In the genomic region with DNA sequence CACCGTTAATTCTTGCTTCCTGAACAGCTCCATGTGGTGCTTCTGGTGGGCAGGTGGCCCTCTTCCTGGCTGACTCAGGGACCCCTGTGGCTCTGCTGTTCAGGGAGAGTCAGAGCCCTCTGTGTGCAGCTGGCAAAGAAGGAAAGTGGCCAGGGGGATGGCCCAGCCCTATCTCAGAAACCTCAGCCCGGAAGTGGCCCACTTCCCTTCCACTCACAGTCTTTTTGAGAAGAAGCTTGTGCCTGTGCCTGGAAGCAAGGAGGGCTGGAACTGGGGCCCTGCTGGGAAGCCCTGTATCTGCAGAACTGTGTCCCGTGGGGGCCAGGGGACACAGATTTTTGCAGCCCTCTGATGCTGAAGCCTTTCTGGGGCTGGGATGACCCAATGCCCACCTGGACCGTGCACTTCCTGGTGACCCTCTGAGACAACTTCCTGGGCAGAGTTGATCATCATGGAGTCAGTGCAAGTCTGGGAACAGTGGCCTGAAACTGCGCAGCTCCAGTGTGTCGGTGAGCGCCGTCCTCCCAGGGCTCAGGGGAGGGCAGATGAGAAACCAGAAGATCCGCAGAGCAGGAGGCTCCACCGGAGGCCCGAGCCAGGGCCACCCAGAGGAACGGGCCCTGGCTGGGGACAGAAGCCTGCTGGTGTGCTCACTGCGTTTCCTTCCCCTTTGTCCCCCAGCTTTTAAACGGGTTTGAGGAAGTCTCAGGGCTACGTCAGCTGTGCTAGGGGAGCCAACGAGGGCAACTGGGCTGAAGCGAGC, we compare ENCODE assay signal across 8 cellular contexts.
A peak's percentile ranks its signal among the peaks of the same experiment; 100 is the strongest.
DNase-seq lines count a peak whose midpoint lies in the region; ATAC-seq and FAIRE-seq lines count a peak whose summit lies in the region.

No MANE protein-coding gene starts in this region.

- no peaks in the 10 kb centered on the region for H3K27me3 ChIP-seq in CD4-positive, CD25-positive, alpha-beta regulatory T cell (ENCODE audit: control insufficient read depth, insufficient read depth, low read length)

- H3K4me3 ChIP-seq in CD4-positive, CD25-positive, alpha-beta regulatory T cell (ENCODE audit: low read depth, low read length) = no peak overlapping the region

- H3K4me1 ChIP-seq in CD4-positive, CD25-positive, alpha-beta regulatory T cell (ENCODE audit: control insufficient read depth, insufficient read depth, low read length, poor library complexity, severe bottlenecking) = peaks cover 12% of the 10 kb centered on the region

- POLR2A ChIA-PET in activated naive CD8-positive, alpha-beta T cell treated with anti-CD3 and anti-CD28 coated beads, Interleukin-2, amount 10 ng/mL, durations not matched to agents 7 days and 5 days (lab: Charles Lee) = no interaction called here

- H3K4me3 Mint-ChIP-seq in CD4-positive, CD25-positive, alpha-beta regulatory T cell = peak overlapping the region in 2 of 4 donors; percentile 71 to 83
- H3K4me3 Mint-ChIP-seq in activated naive CD8-positive, alpha-beta T cell treated with anti-CD3 and anti-CD28 coated beads, Interleukin-2, amount 10 ng/mL, durations not matched to agents 7 days and 5 days = peak overlapping the region; percentile 71

- H3K36me3 Mint-ChIP-seq in CD4-positive, CD25-positive, alpha-beta regulatory T cell = no peaks in the 10 kb centered on the region
- H3K36me3 Mint-ChIP-seq in activated naive CD8-positive, alpha-beta T cell treated with anti-CD3 and anti-CD28 coated beads, Interleukin-2, amount 10 ng/mL, durations not matched to agents 7 days and 5 days = no peaks in the 10 kb centered on the region

- H3K9me3 ChIP-seq in CD4-positive, CD25-positive, alpha-beta regulatory T cell (ENCODE audit: control insufficient read depth in 2 of 2, low read length in 2 of 2) = no peaks in the 10 kb centered on the region

- no peaks in the 10 kb centered on the region for H3K27me3 Mint-ChIP-seq in CD4-positive, CD25-positive, alpha-beta regulatory T cell
- H3K27me3 Mint-ChIP-seq in activated naive CD8-positive, alpha-beta T cell treated with anti-CD3 and anti-CD28 coated beads, Interleukin-2, amount 10 ng/mL, durations not matched to agents 7 days and 5 days = peaks cover 9% of the 10 kb centered on the region

- H3K4me1 Mint-ChIP-seq in CD4-positive, CD25-positive, alpha-beta regulatory T cell = peaks cover 0 to 20% (median 3%) of the 10 kb centered on the region in 4 donors
- H3K4me1 Mint-ChIP-seq in activated naive CD8-positive, alpha-beta T cell treated with anti-CD3 and anti-CD28 coated beads, Interleukin-2, amount 10 ng/mL, durations not matched to agents 7 days and 5 days = peaks cover 15% of the 10 kb centered on the region

- no peak overlapping the region for H3K27ac ChIP-seq in CD4-positive, CD25-positive, alpha-beta regulatory T cell (ENCODE audit: insufficient read depth, low read length, poor library complexity, severe bottlenecking)

- DNase-seq in CD4-positive, CD25-positive, alpha-beta regulatory T cell = peak in 1 of 3 donors; percentile 43
- DNase-seq in KG1 (lab: John Stamatoyannopoulos, UW) = peak; percentile 69
- DNase-seq in activated naive CD8-positive, alpha-beta T cell treated with anti-CD3 and anti-CD28 coated beads, Interleukin-2, amount 10 ng/mL, durations not matched to agents 7 days and 5 days = peak; percentile 51
- peak; percentile 2 for DNase-seq in myocyte (ENCODE audit: low read depth)
- no peak for DNase-seq in epidermal melanocyte (ENCODE audit: insufficient read length, low spot score)
- no peak for DNase-seq in NCI-H128 (lab: John Stamatoyannopoulos, UW; ENCODE audit: unreplicated experiment)
- no peak for DNase-seq in RCC 7860 (ENCODE audit: low spot score)

- no peaks in the 10 kb centered on the region for H3K36me3 ChIP-seq in CD4-positive, CD25-positive, alpha-beta regulatory T cell (ENCODE audit: control insufficient read depth, insufficient read depth, low read length)

- peak overlapping the region; percentile 36 to 90 (median 52) for H3K27ac Mint-ChIP-seq in CD4-positive, CD25-positive, alpha-beta regulatory T cell
- peak overlapping the region; percentile 80 for H3K27ac Mint-ChIP-seq in activated naive CD8-positive, alpha-beta T cell treated with anti-CD3 and anti-CD28 coated beads, Interleukin-2, amount 10 ng/mL, durations not matched to agents 7 days and 5 days

- peaks cover 0 to 2% (median 0%) of the 10 kb centered on the region in 7 donors for H3K9me3 Mint-ChIP-seq in CD4-positive, CD25-positive, alpha-beta regulatory T cell
- H3K9me3 Mint-ChIP-seq in activated naive CD8-positive, alpha-beta T cell treated with anti-CD3 and anti-CD28 coated beads, Interleukin-2, amount 10 ng/mL, durations not matched to agents 7 days and 5 days = no peaks in the 10 kb centered on the region

- ATAC-seq in CD4-positive, CD25-positive, alpha-beta regulatory T cell (ENCODE audit: low read depth in 2 of 2) = peak; percentile 45 to 50
- peak; percentile 76 for ATAC-seq in activated naive CD8-positive, alpha-beta T cell treated with anti-CD3 and anti-CD28 coated beads, Interleukin-2, amount 10 ng/mL, durations not matched to agents 7 days and 5 days (ENCODE audit: low read depth)
- no peak for ATAC-seq in HG02678 (IDR thresholded peaks at IDR 0.05; ENCODE audit: unreplicated experiment)

- no peak for FAIRE-seq in RCC 7860 (lab: Jason Lieb, UNC)

Comparison
In these comparisons a context has a peak if more than half of its experiments do, and no peak if none do; other contexts are left out.
1. DNase-seq: peak in KG1 (single experiment), activated naive CD8-positive, alpha-beta T cell treated with anti-CD3 and anti-CD28 coated beads, Interleukin-2, amount 10 ng/mL, durations not matched to agents 7 days and 5 days (single experiment) and myocyte (single experiment); none in epidermal melanocyte (single experiment), NCI-H128 (single experiment) and RCC 7860 (single experiment).